ENCODE assay signal across 19 cellular contexts in the genomic region with DNA sequence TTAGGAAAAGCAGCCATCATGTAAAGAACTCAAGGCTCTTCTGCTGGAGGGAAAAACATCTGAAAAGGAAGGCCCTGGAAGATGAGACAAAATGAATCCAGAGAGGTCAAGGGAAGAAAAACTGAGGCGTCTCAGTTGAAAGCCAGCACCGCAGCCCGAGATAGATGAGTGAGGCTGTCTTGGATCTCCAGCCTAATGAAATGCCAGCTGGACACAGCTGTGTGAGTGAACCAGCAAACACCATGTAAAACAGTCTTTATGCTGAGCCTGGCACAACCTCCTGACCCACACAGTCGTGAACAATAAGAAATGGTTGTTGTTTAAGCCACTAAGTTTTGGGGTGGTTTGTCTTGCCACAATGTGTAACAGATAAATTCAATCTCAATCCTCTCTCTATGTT. TPM values are rescaled to one million over a fixed set of nuclear protein-coding genes. Genes with fewer than 3 reads are reported as not detected.
DNase-seq lines count a peak whose midpoint lies in the region; ATAC-seq, FAIRE-seq and TF ChIP-seq lines count a peak whose summit lies in the region.
"Had no signal": no experiment of that assay in that cellular context is flagged by ENCODE, and none has a peak within 500 bp of the region (broad histone marks: within the 10 kb centered on the region; RNA-seq: fewer than 3 reads in every experiment).

No MANE protein-coding gene starts in this region.

- 87% methylated on average over 4 of the region's 4 CpGs for WGBS in esophagus muscularis mucosa

- peaks cover 5% of the 10 kb centered on the region; the same call in 1 of the 2 replicates for H3K9me2 ChIP-seq in GM23338 (ENCODE audit: insufficient read depth)

- no peak overlapping the region for H3K4me2 ChIP-seq in GM23338
- H3K4me2 ChIP-seq: BLaER1 treated with 17β-estradiol and CSF1 and Interleukin-3, amounts not matched to agents 10 nM and 100 nM had no signal

- H3K27ac ChIP-seq in GM23338 (ENCODE audit: low read depth) (no peak overlapping the region), esophagus muscularis mucosa (replicated peaks in 1 of 4) (no peak overlapping the region)
- H3K27ac ChIP-seq: BLaER1 treated with 17β-estradiol and CSF1 and Interleukin-3, amounts not matched to agents 10 nM and 100 nM had no signal

- no peak overlapping the region for H3K4me3 Mint-ChIP-seq in GM23338
- H3K4me3 Mint-ChIP-seq: CD4-positive, alpha-beta T cell had no signal

- H3K4me3 ChIP-seq in GM23338 (no peak overlapping the region), esophagus muscularis mucosa (no peak overlapping the region)
- H3K4me3 ChIP-seq: BLaER1 treated with 17β-estradiol and CSF1 and Interleukin-3, amounts not matched to agents 10 nM and 100 nM; GM12878; HAP-1 had no signal

- H3K4me1 Mint-ChIP-seq in GM23338 = no peaks in the 10 kb centered on the region

- DNase-seq in GM23338 (ENCODE audit: low spot score) = no peak
- DNase-seq in esophagus muscularis mucosa (ENCODE audit: extremely low spot score) = peak; percentile 68
- DNase-seq in left kidney (ENCODE audit: low read depth, low spot score) = peak; percentile 62
- peak; percentile 19 for DNase-seq in pons (ENCODE audit: low spot score)
- DNase-seq in D721Med (ENCODE audit: insufficient read length, low spot score) = no peak
- DNase-seq in CD1c-positive myeloid dendritic cell (ENCODE audit: extremely low spot score) = no peak
- DNase-seq: 8988T; AML-193; Calu3; CD4-positive, alpha-beta T cell; DMS79; GOT3 had no signal

- no peaks in the 10 kb centered on the region for H3F3A ChIP-seq in GM23338 (replicated peaks; ENCODE audit: low read depth)

- no peak for ATAC-seq in GM23338
- ATAC-seq in HG02840 (IDR thresholded peaks at IDR 0.05; ENCODE audit: low FRiP score, unreplicated experiment) = no peak
- ATAC-seq: GM12878 had no signal

- TF ChIP-seq POLR2A in esophagus muscularis mucosa (IDR thresholded peaks at IDR 0.05; ENCODE audit: low read depth) = no peak

- peaks cover 3% of the 10 kb centered on the region; the same call in 1 of the 2 replicates for H3K36me3 ChIP-seq in GM23338 (ENCODE audit: insufficient read depth)
- H3K36me3 ChIP-seq in esophagus muscularis mucosa = no peaks in the 10 kb centered on the region
- H3K36me3 ChIP-seq: BLaER1 treated with 17β-estradiol and CSF1 and Interleukin-3, amounts not matched to agents 10 nM and 100 nM; HAP-1 had no signal

- peak overlapping the region; percentile 59; the same call in 1 of the 2 replicates for H2AFZ ChIP-seq in GM23338

- H3K36me3 Mint-ChIP-seq in GM23338 (ENCODE audit: low read depth) = peaks cover 10% of the 10 kb centered on the region; the same call in 2 of the 3 replicates

- peaks cover 12% of the 10 kb centered on the region; the same call in 2 of the 3 replicates for H3K9me3 Mint-ChIP-seq in GM23338
- H3K9me3 Mint-ChIP-seq: CD4-positive, alpha-beta T cell had no signal

- intact Hi-C loops in esophagus muscularis mucosa (cut with DNase I) = no loop called here

- no peaks in the 10 kb centered on the region for H3K27me3 ChIP-seq in GM23338 (ENCODE audit: insufficient read depth)
- no peaks in the 10 kb centered on the region for H3K27me3 ChIP-seq in esophagus muscularis mucosa
- H3K27me3 ChIP-seq: BLaER1 treated with 17β-estradiol and CSF1 and Interleukin-3, amounts not matched to agents 10 nM and 100 nM had no signal

- no peaks in the 10 kb centered on the region for H3K9me3 ChIP-seq in esophagus muscularis mucosa
- H3K9me3 ChIP-seq: HAP-1 had no signal

- no peaks in the 10 kb centered on the region; the same call in 1 of the 2 replicates for H3K4me1 ChIP-seq in GM23338 (ENCODE audit: insufficient read depth)
- no peaks in the 10 kb centered on the region for H3K4me1 ChIP-seq in esophagus muscularis mucosa
- H3K4me1 ChIP-seq: BLaER1 treated with 17β-estradiol and CSF1 and Interleukin-3, amounts not matched to agents 10 nM and 100 nM; HAP-1 had no signal

- no peaks in the 10 kb centered on the region for H3K79me2 ChIP-seq in GM23338 (replicated peaks; ENCODE audit: insufficient read depth)

- H3K27ac Mint-ChIP-seq in GM23338 = no peak overlapping the region
- H3K27ac Mint-ChIP-seq: CD4-positive, alpha-beta T cell had no signal

- no peak for TF ChIP-seq EP300 in esophagus muscularis mucosa (IDR thresholded peaks at IDR 0.05)

- TF ChIP-seq CTCF in GM23338 (conservative IDR thresholded peaks at IDR 0.05; ENCODE audit: low read depth in 2 of 2) (no peak), esophagus muscularis mucosa (IDR thresholded peaks at IDR 0.05) (no peak), D721Med (IDR thresholded peaks at IDR 0.05; ENCODE audit: insufficient read depth, missing control alignments) (no peak)

- no peaks in the 10 kb centered on the region for H4K20me1 ChIP-seq in GM23338 (replicated peaks; ENCODE audit: insufficient read depth)
- H4K20me1 ChIP-seq: BLaER1 treated with 17β-estradiol and CSF1 and Interleukin-3, amounts not matched to agents 10 nM and 100 nM had no signal

- FAIRE-seq in D721Med (lab: Jason Lieb, UNC) = no peak
- FAIRE-seq: GM12878, GM18507 had no signal

- H3K27me3 Mint-ChIP-seq in GM23338 (ENCODE audit: insufficient read depth, low read depth, poor library complexity) = peaks cover 3% of the 10 kb centered on the region

TF ChIP-seq in GM23338, 12 proteins besides CTCF, POLR2A, EP300 and RAD21 (continues in another document):
- TF ChIP-seq, protein P1, sequence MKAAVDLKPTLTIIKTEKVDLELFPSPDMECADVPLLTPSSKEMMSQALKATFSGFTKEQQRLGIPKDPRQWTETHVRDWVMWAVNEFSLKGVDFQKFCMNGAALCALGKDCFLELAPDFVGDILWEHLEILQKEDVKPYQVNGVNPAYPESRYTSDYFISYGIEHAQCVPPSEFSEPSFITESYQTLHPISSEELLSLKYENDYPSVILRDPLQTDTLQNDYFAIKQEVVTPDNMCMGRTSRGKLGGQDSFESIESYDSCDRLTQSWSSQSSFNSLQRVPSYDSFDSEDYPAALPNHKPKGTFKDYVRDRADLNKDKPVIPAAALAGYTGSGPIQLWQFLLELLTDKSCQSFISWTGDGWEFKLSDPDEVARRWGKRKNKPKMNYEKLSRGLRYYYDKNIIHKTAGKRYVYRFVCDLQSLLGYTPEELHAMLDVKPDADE (IDR thresholded peaks at IDR 0.05) = no peak
- no peak for TF ChIP-seq POLR2AphosphoS5 (IDR thresholded peaks at IDR 0.05; ENCODE audit: low read depth)
- TF ChIP-seq, protein P2, sequence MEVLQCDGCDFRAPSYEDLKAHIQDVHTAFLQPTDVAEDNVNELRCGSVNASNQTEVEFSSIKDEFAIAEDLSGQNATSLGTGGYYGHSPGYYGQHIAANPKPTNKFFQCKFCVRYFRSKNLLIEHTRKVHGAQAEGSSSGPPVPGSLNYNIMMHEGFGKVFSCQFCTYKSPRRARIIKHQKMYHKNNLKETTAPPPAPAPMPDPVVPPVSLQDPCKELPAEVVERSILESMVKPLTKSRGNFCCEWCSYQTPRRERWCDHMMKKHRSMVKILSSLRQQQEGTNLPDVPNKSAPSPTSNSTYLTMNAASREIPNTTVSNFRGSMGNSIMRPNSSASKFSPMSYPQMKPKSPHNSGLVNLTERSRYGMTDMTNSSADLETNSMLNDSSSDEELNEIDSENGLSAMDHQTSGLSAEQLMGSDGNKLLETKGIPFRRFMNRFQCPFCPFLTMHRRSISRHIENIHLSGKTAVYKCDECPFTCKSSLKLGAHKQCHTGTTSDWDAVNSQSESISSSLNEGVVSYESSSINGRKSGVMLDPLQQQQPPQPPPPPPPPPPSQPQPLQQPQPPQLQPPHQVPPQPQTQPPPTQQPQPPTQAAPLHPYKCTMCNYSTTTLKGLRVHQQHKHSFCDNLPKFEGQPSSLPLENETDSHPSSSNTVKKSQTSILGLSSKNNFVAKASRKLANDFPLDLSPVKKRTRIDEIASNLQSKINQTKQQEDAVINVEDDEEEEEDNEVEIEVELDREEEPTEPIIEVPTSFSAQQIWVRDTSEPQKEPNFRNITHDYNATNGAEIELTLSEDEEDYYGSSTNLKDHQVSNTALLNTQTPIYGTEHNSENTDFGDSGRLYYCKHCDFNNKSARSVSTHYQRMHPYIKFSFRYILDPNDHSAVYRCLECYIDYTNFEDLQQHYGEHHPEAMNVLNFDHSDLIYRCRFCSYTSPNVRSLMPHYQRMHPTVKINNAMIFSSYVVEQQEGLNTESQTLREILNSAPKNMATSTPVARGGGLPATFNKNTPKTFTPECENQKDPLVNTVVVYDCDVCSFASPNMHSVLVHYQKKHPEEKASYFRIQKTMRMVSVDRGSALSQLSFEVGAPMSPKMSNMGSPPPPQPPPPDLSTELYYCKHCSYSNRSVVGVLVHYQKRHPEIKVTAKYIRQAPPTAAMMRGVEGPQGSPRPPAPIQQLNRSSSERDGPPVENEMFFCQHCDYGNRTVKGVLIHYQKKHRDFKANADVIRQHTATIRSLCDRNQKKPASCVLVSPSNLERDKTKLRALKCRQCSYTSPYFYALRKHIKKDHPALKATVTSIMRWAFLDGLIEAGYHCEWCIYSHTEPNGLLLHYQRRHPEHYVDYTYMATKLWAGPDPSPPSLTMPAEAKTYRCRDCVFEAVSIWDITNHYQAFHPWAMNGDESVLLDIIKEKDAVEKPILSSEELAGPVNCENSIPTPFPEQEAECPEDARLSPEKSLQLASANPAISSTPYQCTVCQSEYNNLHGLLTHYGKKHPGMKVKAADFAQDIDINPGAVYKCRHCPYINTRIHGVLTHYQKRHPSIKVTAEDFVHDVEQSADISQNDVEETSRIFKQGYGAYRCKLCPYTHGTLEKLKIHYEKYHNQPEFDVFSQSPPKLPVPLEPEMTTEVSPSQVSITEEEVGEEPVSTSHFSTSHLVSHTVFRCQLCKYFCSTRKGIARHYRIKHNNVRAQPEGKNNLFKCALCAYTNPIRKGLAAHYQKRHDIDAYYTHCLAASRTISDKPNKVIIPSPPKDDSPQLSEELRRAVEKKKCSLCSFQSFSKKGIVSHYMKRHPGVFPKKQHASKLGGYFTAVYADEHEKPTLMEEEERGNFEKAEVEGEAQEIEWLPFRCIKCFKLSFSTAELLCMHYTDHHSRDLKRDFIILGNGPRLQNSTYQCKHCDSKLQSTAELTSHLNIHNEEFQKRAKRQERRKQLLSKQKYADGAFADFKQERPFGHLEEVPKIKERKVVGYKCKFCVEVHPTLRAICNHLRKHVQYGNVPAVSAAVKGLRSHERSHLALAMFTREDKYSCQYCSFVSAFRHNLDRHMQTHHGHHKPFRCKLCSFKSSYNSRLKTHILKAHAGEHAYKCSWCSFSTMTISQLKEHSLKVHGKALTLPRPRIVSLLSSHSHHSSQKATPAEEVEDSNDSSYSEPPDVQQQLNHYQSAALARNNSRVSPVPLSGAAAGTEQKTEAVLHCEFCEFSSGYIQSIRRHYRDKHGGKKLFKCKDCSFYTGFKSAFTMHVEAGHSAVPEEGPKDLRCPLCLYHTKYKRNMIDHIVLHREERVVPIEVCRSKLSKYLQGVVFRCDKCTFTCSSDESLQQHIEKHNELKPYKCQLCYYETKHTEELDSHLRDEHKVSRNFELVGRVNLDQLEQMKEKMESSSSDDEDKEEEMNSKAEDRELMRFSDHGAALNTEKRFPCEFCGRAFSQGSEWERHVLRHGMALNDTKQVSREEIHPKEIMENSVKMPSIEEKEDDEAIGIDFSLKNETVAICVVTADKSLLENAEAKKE (CRISPR knock-in tag; IDR thresholded peaks at IDR 0.05) = no peak

RNA-seq across cellular contexts. Expression of a gene that starts 48.6 kb away (rescaled TPM):
- 97.0 and 100.0 TPM in 2 replicates for total RNA-seq in GM23338 (2014; rRNA removed; shearing (Covaris generic))
- 66.8 and 69.7 TPM in 2 replicates for polyA plus RNA-seq in GM23338 (2016; fragmentation: Nextera tagmentation; extraction: Ambion mirVana)
- 1 to 10 TPM in 3 of 4 donors, under 1 TPM in 1; 0.83 to 2.3 (median 1.3) TPM for total RNA-seq in esophagus muscularis mucosa
- total RNA-seq: G401, HT1080 had no signal

Comparison
In these comparisons a context has a peak if more than half of its experiments do, and no peak if none do; other contexts are left out.
1. DNase-seq: peak in esophagus muscularis mucosa (single experiment), left kidney (single experiment) and pons (single experiment); none in GM23338 (single experiment), D721Med (single experiment) and CD1c-positive myeloid dendritic cell (single experiment).
2. RNA of a gene that starts 48.6 kb away (total RNA-seq): 97.0 to 100.0 TPM in GM23338; 0.83 to 2.3 TPM in esophagus muscularis mucosa; every median in the first group is over 10 times any median in the second.